Comparison of ENCODE assay signal across 16 cellular contexts in the genomic region with DNA sequence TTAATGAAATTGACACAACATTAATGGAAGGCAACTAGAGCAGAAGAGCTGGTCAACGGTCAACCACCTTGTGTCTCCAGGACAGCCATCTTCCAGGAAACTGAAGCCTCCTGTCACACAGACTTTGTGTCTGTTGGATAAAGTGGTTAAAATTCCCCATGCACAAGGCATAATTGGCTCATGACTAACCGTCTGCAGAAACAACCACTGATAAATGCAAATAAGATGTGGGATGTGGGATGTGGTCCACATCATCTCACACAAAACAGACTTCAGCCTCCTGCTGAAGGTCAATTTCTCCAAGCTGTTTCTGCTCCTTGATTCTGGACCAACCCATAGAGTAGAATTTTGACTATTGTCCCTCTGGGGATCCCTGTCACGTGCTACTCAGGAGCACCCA.
"Had no signal": no experiment of that assay in that cellular context is flagged by ENCODE, and none has a peak within 500 bp of the region (broad histone marks: within the 10 kb centered on the region; RNA-seq: fewer than 3 reads in every experiment).

No MANE protein-coding gene starts in this region.

- H3K9me3 ChIP-seq: body of pancreas, tibial nerve had no signal

- H3K4me1 ChIP-seq: body of pancreas, tibial nerve had no signal

- DNase-seq: activated CD4-positive, alpha-beta T cell treated with anti-CD3 and anti-CD28 coated beads, Interleukin-2, amount 50 U/mL, for 1 hour; activated naive CD4-positive, alpha-beta T cell treated with anti-CD3 and anti-CD28 coated beads for 36 hours; activated naive CD8-positive, alpha-beta T cell treated with anti-CD3 and anti-CD28 coated beads, Interleukin-2, amount 50 U/mL, for 24 hours; body of pancreas; caudate nucleus; erythroblast; hippocampal formation; naive thymus-derived CD4-positive, alpha-beta T cell; stimulated activated CD4-positive, alpha-beta T cell treated with anti-CD3 and anti-CD28 coated beads, Interleukin-4, amount 100 ng/mL, for 24 hours; stimulated activated naive CD4-positive, alpha-beta T cell treated with Interleukin-2 at 50 U/mL for 16 hours; substantia nigra; SW 1271 had no signal

- H3K27ac ChIP-seq: body of pancreas, tibial nerve had no signal

- ATAC-seq: activated CD4-positive, CD25-positive, alpha-beta regulatory T cell treated with anti-CD3 and anti-CD28 coated beads, Interleukin-2, amount 50 U/mL, for 24 hours; activated naive CD8-positive, alpha-beta T cell treated with anti-CD3 and anti-CD28 coated beads, Interleukin-2, amount 50 U/mL, for 24 hours; body of pancreas; left lobe of liver; naive thymus-derived CD4-positive, alpha-beta T cell had no signal

- H3K4me3 ChIP-seq: body of pancreas, skin epidermis, tibial nerve had no signal

- H3K27me3 ChIP-seq: body of pancreas, tibial nerve had no signal

- H3K36me3 ChIP-seq: tibial nerve had no signal
